1 cellular context compared by ENCODE assay signal in the genomic region with DNA sequence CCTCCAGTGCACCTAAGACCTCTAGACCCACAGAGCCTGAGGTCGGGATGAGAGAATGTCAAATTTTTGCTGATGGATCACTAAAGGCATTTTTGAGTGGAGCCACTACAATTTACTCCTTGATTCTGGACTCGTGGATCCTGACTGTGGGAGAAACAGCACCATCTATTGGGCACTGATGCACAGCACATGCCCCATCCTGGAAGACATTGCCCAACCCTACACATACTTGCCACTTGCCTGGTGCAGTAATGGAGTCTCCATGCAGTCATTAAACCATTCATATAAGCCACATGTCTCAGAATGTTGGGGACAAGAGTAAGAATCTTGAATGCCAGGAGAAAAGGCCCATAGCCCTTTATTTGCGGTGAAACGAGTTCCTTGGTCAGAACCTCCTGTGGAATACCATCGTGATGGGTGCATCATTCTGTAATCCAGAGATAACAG.
TF ChIP-seq lines count a peak whose summit lies in the region.

No MANE protein-coding gene starts in this region.

TF ChIP-seq in K562, 482 proteins besides CTCF, POLR2A, EP300 and RAD21 (continued from another document and continues in another):
- TF ChIP-seq RNF219 (CRISPR knock-in tag; IDR thresholded peaks at IDR 0.05): 0 out of 2 replicates have a peak, but pooled peaks have one; percentile 46
- TF ChIP-seq PHF20 (IDR thresholded peaks at IDR 0.05; ENCODE audit: partially characterized antibody): no peak
- no peak for TF ChIP-seq ETV5 (CRISPR knock-in tag; IDR thresholded peaks at IDR 0.05; ENCODE audit: low read depth)
- TF ChIP-seq CEBPB (tag; IDR thresholded peaks at IDR 0.05): peak; percentile 98
- TF ChIP-seq, protein P1, sequence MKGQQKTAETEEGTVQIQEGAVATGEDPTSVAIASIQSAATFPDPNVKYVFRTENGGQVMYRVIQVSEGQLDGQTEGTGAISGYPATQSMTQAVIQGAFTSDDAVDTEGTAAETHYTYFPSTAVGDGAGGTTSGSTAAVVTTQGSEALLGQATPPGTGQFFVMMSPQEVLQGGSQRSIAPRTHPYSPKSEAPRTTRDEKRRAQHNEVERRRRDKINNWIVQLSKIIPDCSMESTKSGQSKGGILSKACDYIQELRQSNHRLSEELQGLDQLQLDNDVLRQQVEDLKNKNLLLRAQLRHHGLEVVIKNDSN (CRISPR knock-in tag; IDR thresholded peaks at IDR 0.05): peak; percentile 54; the same call in 1 of the 2 replicates
- peak; percentile 70; the same call in 1 of the 2 replicates for TF ChIP-seq IRF9 (tag; IDR thresholded peaks at IDR 0.05)
- TF ChIP-seq CEBPG (CRISPR knock-in tag; IDR thresholded peaks at IDR 0.05): peak; percentile 95
- no peak for TF ChIP-seq CEBPG (tag; conservative IDR thresholded peaks at IDR 0.05 in 1 of 2, IDR thresholded peaks at IDR 0.05 in 1 of 2)
- no peak for TF ChIP-seq FOXP4 (CRISPR knock-in tag; IDR thresholded peaks at IDR 0.05; ENCODE audit: borderline replicate concordance)
- peak; percentile 58 for TF ChIP-seq TEAD4 (IDR thresholded peaks at IDR 0.05; ENCODE audit: low read length)
- TF ChIP-seq TEAD4 (CRISPR knock-in tag; IDR thresholded peaks at IDR 0.05; ENCODE audit: borderline replicate concordance): no peak
- TF ChIP-seq SFPQ (IDR thresholded peaks at IDR 0.05; ENCODE audit: low read depth, low read length): no peak
- TF ChIP-seq C11orf30 (IDR thresholded peaks at IDR 0.05; ENCODE audit: low read depth): peak; percentile 52; the same call in 1 of the 2 replicates
- TF ChIP-seq RREB1 (CRISPR knock-in tag; IDR thresholded peaks at IDR 0.05): no peak
- TF ChIP-seq BACH1 (tag; IDR thresholded peaks at IDR 0.05): peak; percentile 40; the same call in 1 of the 2 replicates
- TF ChIP-seq RB1 (IDR thresholded peaks at IDR 0.05; ENCODE audit: low read depth): 0 out of 2 replicates have a peak, but pooled peaks have one; percentile 3
- TF ChIP-seq TFAP4 (CRISPR knock-in tag; IDR thresholded peaks at IDR 0.05; ENCODE audit: borderline replicate concordance): no peak
- TF ChIP-seq, protein P2, sequence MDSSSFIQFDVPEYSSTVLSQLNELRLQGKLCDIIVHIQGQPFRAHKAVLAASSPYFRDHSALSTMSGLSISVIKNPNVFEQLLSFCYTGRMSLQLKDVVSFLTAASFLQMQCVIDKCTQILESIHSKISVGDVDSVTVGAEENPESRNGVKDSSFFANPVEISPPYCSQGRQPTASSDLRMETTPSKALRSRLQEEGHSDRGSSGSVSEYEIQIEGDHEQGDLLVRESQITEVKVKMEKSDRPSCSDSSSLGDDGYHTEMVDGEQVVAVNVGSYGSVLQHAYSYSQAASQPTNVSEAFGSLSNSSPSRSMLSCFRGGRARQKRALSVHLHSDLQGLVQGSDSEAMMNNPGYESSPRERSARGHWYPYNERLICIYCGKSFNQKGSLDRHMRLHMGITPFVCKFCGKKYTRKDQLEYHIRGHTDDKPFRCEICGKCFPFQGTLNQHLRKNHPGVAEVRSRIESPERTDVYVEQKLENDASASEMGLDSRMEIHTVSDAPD (CRISPR knock-in tag; IDR thresholded peaks at IDR 0.05): no peak
- no peak for TF ChIP-seq ATF3 (IDR thresholded peaks at IDR 0.05)
- TF ChIP-seq ATF3 (CRISPR knock-in tag; conservative IDR thresholded peaks at IDR 0.05): peak; percentile 79; the same call in 1 of the 2 replicates
- 0 out of 2 replicates have a peak, but pooled peaks have one; percentile 10 for TF ChIP-seq ETV1 (tag; conservative IDR thresholded peaks at IDR 0.05; ENCODE audit: low read depth)
- 0 out of 2 replicates have a peak, but pooled peaks have one; percentile 34 for TF ChIP-seq PML (IDR thresholded peaks at IDR 0.05; ENCODE audit: low read length)
- TF ChIP-seq HMGXB4 (CRISPR knock-in tag; IDR thresholded peaks at IDR 0.05): peak; percentile 64; the same call in 1 of the 2 replicates
- TF ChIP-seq ZBTB1 (CRISPR knock-in tag; IDR thresholded peaks at IDR 0.05; ENCODE audit: borderline replicate concordance, low read depth): no peak
- TF ChIP-seq MAZ (CRISPR knock-in tag; conservative IDR thresholded peaks at IDR 0.05 in 1 of 2, IDR thresholded peaks at IDR 0.05 in 1 of 2): peak in 1 of 2 experiments; percentile 32; a peak in 1 of 4 replicates
- no peak for TF ChIP-seq MYBL2 (IDR thresholded peaks at IDR 0.05; ENCODE audit: low read depth)
- TF ChIP-seq MYBL2 (CRISPR knock-in tag; IDR thresholded peaks at IDR 0.05; ENCODE audit: borderline replicate concordance): no peak
- peak in 1 of 2 experiments; percentile 48; a peak in 1 of 3 replicates for TF ChIP-seq CBX3 (IDR thresholded peaks at IDR 0.05; ENCODE audit: borderline replicate concordance in 1 of 2, low read length in 2 of 2)
- 0 out of 2 replicates have a peak, but pooled peaks have one; percentile 2 for TF ChIP-seq ZNF655 (CRISPR knock-in tag; IDR thresholded peaks at IDR 0.05)
- TF ChIP-seq TAF1 (IDR thresholded peaks at IDR 0.05; ENCODE audit: control insufficient read depth, extremely low read depth, insufficient read depth, low read length, severe bottlenecking): no peak
- no peak for TF ChIP-seq DDX20 (tag; IDR thresholded peaks at IDR 0.05; ENCODE audit: low read depth)
- peak; percentile 7; the same call in 1 of the 2 replicates for TF ChIP-seq STAT5A (IDR thresholded peaks at IDR 0.05; ENCODE audit: borderline replicate concordance, low read length)
